ENCODE assay signal across 9 cellular contexts in genomic region chr15:48559270-48559669, GRCh38.
DNase-seq lines count a peak whose midpoint lies in the region; ATAC-seq and TF ChIP-seq lines count a peak whose summit lies in the region.
"Had no signal": no experiment of that assay in that cellular context is flagged by ENCODE, and none has a peak within 500 bp of the region (broad histone marks: within the 10 kb centered on the region; RNA-seq: fewer than 3 reads in every experiment).

No MANE protein-coding gene starts in this region.

- no peaks in the 10 kb centered on the region for H3K27me3 ChIP-seq in ascending aorta

- DNase-seq in EL (peak; percentile 88), ascending aorta (ENCODE audit: low spot score in 2 of 2) (peak in 1 of 2 donors; percentile 80), iPS-NIHi11 (ENCODE audit: low spot score) (peak; percentile 25), retina (peak; percentile 59), SK-N-DZ (ENCODE audit: low spot score) (no peak), GM10248 (ENCODE audit: extremely low spot score) (no peak), T-cell (no peak), NCI-H146 treated with DMSO at 0.1 percent for 48 hours (lab: John Stamatoyannopoulos, UW; ENCODE audit: unreplicated experiment) (no peak)
- DNase-seq: activated T-cell treated with anti-CD3 and anti-CD28 coated beads, Interleukin-2, amount 50 U/mL, for 24 hours had no signal

- intact Hi-C loops in ascending aorta (cut with DNase I), result loop anchor here (5.0 kb wide), 1 partner anchor 83 kb away; no protein-coding TSS in a partner anchor

- peak overlapping the region; percentile 75 to 76 for H3K27ac ChIP-seq in ascending aorta

- H3K4me1 Mint-ChIP-seq in T-cell, result no peaks in the 10 kb centered on the region

- TF ChIP-seq CTCF in ascending aorta (IDR thresholded peaks at IDR 0.05), result no peak
- TF ChIP-seq CTCF in GM10248 (IDR thresholded peaks at IDR 0.05; ENCODE audit: control extremely low read depth, extremely low read depth, low read depth, missing control alignments), result no peak

- peak overlapping the region in 1 of 2 donors; percentile 4 for H3K4me3 ChIP-seq in ascending aorta

- H3K27ac Mint-ChIP-seq in T-cell, result no peak overlapping the region
- H3K27ac Mint-ChIP-seq: activated T-cell treated with anti-CD3 and anti-CD28 coated beads, Interleukin-2, amount 50 U/mL, for 24 hours had no signal

- CTCF ChIA-PET in GM10248 (lab: Yijun Ruan, JAX), result interaction anchor here (0.9 kb wide), 1 partner anchor 303 kb away, joined by 3 read pairs; no protein-coding TSS in a partner anchor
- CTCF ChIA-PET in T-cell (lab: Charles Lee), result no interaction called here

- POLR2A ChIA-PET in GM10248 (lab: Yijun Ruan, JAX) (no interaction called here), T-cell (lab: Charles Lee) (no interaction called here)

- H3K4me1 ChIP-seq in ascending aorta, result peaks cover 3 to 43% of the 10 kb centered on the region in 2 donors

- H3K9me3 Mint-ChIP-seq in T-cell, result no peaks in the 10 kb centered on the region
- H3K9me3 Mint-ChIP-seq: activated T-cell treated with anti-CD3 and anti-CD28 coated beads, Interleukin-2, amount 50 U/mL, for 24 hours had no signal

- no peak for ATAC-seq in T-cell (replicated peaks in 1 of 4)

- no peaks in the 10 kb centered on the region for H3K9me3 ChIP-seq in ascending aorta

- no peak overlapping the region for H3K4me3 Mint-ChIP-seq in T-cell
- H3K4me3 Mint-ChIP-seq: activated T-cell treated with anti-CD3 and anti-CD28 coated beads, Interleukin-2, amount 50 U/mL, for 24 hours had no signal

- H3K27me3 Mint-ChIP-seq in T-cell, result peaks cover 0 to 5% of the 10 kb centered on the region in 2 donors

- no peaks in the 10 kb centered on the region for H3K36me3 Mint-ChIP-seq in T-cell

- H3K36me3 ChIP-seq in ascending aorta, result no peaks in the 10 kb centered on the region

Comparison
In these comparisons a context has a peak if more than half of its experiments do, and no peak if none do; other contexts are left out.
1. DNase-seq: peak in EL (single experiment), iPS-NIHi11 (single experiment) and retina (single experiment); none in SK-N-DZ (single experiment), GM10248 (single experiment), T-cell (0 of 34) and NCI-H146 treated with DMSO at 0.1 percent for 48 hours (single experiment).